8 cellular contexts compared by ENCODE assay signal in the genomic region with DNA sequence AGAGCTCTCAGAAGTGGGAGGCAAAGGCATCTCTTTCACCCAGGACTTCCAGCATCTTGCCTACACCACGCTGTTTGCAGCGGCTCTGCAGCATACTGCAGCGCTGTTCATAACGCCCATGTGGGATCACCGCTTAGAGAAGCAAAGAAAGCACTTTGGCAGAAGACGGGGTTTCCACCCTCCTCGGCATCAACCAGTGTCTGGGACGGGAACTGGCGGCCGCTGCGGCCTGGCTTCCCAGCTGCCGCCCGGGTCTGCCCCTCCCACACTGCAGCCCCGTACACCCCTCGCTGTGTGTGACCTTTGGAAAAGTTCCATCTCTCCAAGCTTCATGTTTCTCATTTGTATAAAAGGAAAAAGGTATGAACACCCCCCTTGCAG. TPM values are rescaled to one million over a fixed set of nuclear protein-coding genes. Genes with fewer than 3 reads are reported as not detected.
DNase-seq lines count a peak whose midpoint lies in the region; ATAC-seq and TF ChIP-seq lines count a peak whose summit lies in the region.

No MANE protein-coding gene starts in this region.

- H3K9me3 Mint-ChIP-seq in activated CD8-positive, alpha-beta T cell treated with anti-CD3 and anti-CD28 coated beads, Interleukin-2, amount 10 ng/mL, durations not matched to agents 7 days and 5 days (ENCODE audit: insufficient read depth): no peaks in the 10 kb centered on the region

- H3K27ac Mint-ChIP-seq in activated CD8-positive, alpha-beta T cell treated with anti-CD3 and anti-CD28 coated beads, Interleukin-2, amount 10 ng/mL, durations not matched to agents 7 days and 5 days: peak overlapping the region; percentile 86

- CTCF ChIA-PET in activated CD8-positive, alpha-beta T cell treated with anti-CD3 and anti-CD28 coated beads, Interleukin-2, amount 10 ng/mL, durations not matched to agents 7 days and 5 days (lab: Charles Lee): interaction anchor here (0.7 to 2.2 kb wide), 5 partner anchors 14 to 694 kb away, joined by 3 to 5 read pairs (median 4); a partner anchor contains a TSS

- H2AFZ ChIP-seq in MM.1S (ENCODE audit: low read length): peak overlapping the region; percentile 67
- peak overlapping the region; percentile 91 for H2AFZ ChIP-seq in mesenchymal stem cell (ENCODE audit: low read depth, low read length)

- TF ChIP-seq CTCF in MM.1S (IDR thresholded peaks at IDR 0.05; ENCODE audit: low read length) (no peak), GM13976 (IDR thresholded peaks at IDR 0.05; ENCODE audit: borderline replicate concordance, control extremely low read depth, extremely low read depth, insufficient read depth, missing control alignments) (no peak)

- H3K4me3 Mint-ChIP-seq in activated CD8-positive, alpha-beta T cell treated with anti-CD3 and anti-CD28 coated beads, Interleukin-2, amount 10 ng/mL, durations not matched to agents 7 days and 5 days: peak overlapping the region; percentile 81

- no peak overlapping the region for H4K91ac ChIP-seq in mesenchymal stem cell (ENCODE audit: low read length)

- H3K4me1 ChIP-seq in MM.1S (ENCODE audit: low read length) (peaks cover 7% of the 10 kb centered on the region), mesenchymal stem cell (ENCODE audit: control insufficient read depth, insufficient read depth, low read depth, low read length) (peaks cover 14% of the 10 kb centered on the region), subcutaneous abdominal adipose tissue (ENCODE audit: control insufficient read depth in 5 of 5, insufficient read depth in 5 of 5, low read length in 5 of 5) (peaks cover 7 to 42% (median 28%) of the 10 kb centered on the region in 5 donors)

- peaks cover 6% of the 10 kb centered on the region for H3K79me1 ChIP-seq in mesenchymal stem cell (replicated peaks; ENCODE audit: low read length, poor library complexity, severe bottlenecking)

- DNase-seq in NCI-H82 (lab: John Stamatoyannopoulos, UW): peak; percentile 35
- DNase-seq in NCI-H82 treated with DMSO at 0.1 percent for 48 hours (lab: John Stamatoyannopoulos, UW; ENCODE audit: unreplicated experiment): no peak
- no peak for DNase-seq in MM.1S
- DNase-seq in activated CD8-positive, alpha-beta T cell treated with anti-CD3 and anti-CD28 coated beads, Interleukin-2, amount 10 ng/mL, durations not matched to agents 7 days and 5 days: peak; percentile 48
- DNase-seq in epidermal melanocyte (ENCODE audit: insufficient read length, low spot score): peak; percentile 48
- DNase-seq in mesenchymal stem cell: peak; percentile 38
- DNase-seq in GM13976 (ENCODE audit: low spot score): no peak

- H3K9ac ChIP-seq in MM.1S (ENCODE audit: low read length): peak overlapping the region; percentile 88; the same call in 1 of the 2 replicates
- H3K9ac ChIP-seq in mesenchymal stem cell (ENCODE audit: low read length): peak overlapping the region; percentile 96
- H3K9ac ChIP-seq in subcutaneous abdominal adipose tissue (ENCODE audit: low read length in 5 of 5): peak overlapping the region; percentile 63 to 92 (median 82)

- H3K79me2 ChIP-seq in MM.1S (ENCODE audit: low read length): peaks cover 35% of the 10 kb centered on the region

- H3K4me2 ChIP-seq in MM.1S (ENCODE audit: low read depth, low read length) (peak overlapping the region; percentile 89), mesenchymal stem cell (ENCODE audit: low read length, poor library complexity, severe bottlenecking) (peak overlapping the region; percentile 80)

- POLR2A ChIA-PET in activated CD8-positive, alpha-beta T cell treated with anti-CD3 and anti-CD28 coated beads, Interleukin-2, amount 10 ng/mL, durations not matched to agents 7 days and 5 days (lab: Charles Lee): interaction anchor here (0.6 to 4.9 kb wide), 7 partner anchors 12 to 687 kb away, joined by 3 to 52 read pairs (median 5); a partner anchor contains a TSS

- H3K4me3 ChIP-seq in MM.1S (ENCODE audit: low read length): peak overlapping the region; percentile 79
- H3K4me3 ChIP-seq in mesenchymal stem cell (ENCODE audit: insufficient read depth in 1 of 2, low read depth in 1 of 2, low read length in 2 of 2): peak overlapping the region; percentile 11 to 88
- peak overlapping the region; percentile 73 to 90 (median 85) for H3K4me3 ChIP-seq in subcutaneous abdominal adipose tissue (ENCODE audit: low read depth in 1 of 5, low read length in 5 of 5)

- H3K27ac ChIP-seq in MM.1S (ENCODE audit: low read length): peak overlapping the region; percentile 44; the same call in 1 of the 2 replicates
- H3K27ac ChIP-seq in mesenchymal stem cell (ENCODE audit: low read length, poor library complexity, severe bottlenecking): peak overlapping the region; percentile 30
- peak overlapping the region; percentile 78 for H3K27ac ChIP-seq in subcutaneous abdominal adipose tissue (ENCODE audit: low read depth, low read length)

- H2BK12ac ChIP-seq in mesenchymal stem cell (ENCODE audit: low read length in 2 of 2): no peak overlapping the region

- peaks cover 49% of the 10 kb centered on the region for H3K4me1 Mint-ChIP-seq in activated CD8-positive, alpha-beta T cell treated with anti-CD3 and anti-CD28 coated beads, Interleukin-2, amount 10 ng/mL, durations not matched to agents 7 days and 5 days (ENCODE audit: low read depth)

- in situ Hi-C loops in GM13976 (cut with MboI; ENCODE audit: low sequenced_read_pairs, unreplicated experiment): no loop called here

- peak overlapping the region; percentile 20 for H4K8ac ChIP-seq in mesenchymal stem cell (ENCODE audit: low read length)

- no peak overlapping the region for H2AK5ac ChIP-seq in mesenchymal stem cell (ENCODE audit: low read length, severe bottlenecking)

- H3K4ac ChIP-seq in mesenchymal stem cell (ENCODE audit: low read depth in 1 of 2, low read length in 2 of 2): peak overlapping the region in 1 of 2 experiments; percentile 3

- no peak overlapping the region for H3K23ac ChIP-seq in mesenchymal stem cell (ENCODE audit: low read length in 2 of 2)

- no peak overlapping the region for H2BK120ac ChIP-seq in mesenchymal stem cell (ENCODE audit: low read depth, low read length)

- no peaks in the 10 kb centered on the region for H3K9me3 ChIP-seq in MM.1S (replicated peaks; ENCODE audit: insufficient read depth, low read length)
- H3K9me3 ChIP-seq in mesenchymal stem cell (ENCODE audit: control insufficient read depth, low read length): no peaks in the 10 kb centered on the region
- H3K9me3 ChIP-seq in subcutaneous abdominal adipose tissue (ENCODE audit: control insufficient read depth in 5 of 5, low read length in 5 of 5): no peaks in the 10 kb centered on the region

- H2BK5ac ChIP-seq in mesenchymal stem cell (ENCODE audit: low read depth, low read length, poor library complexity, severe bottlenecking): no peak overlapping the region

- H3K14ac ChIP-seq in mesenchymal stem cell (ENCODE audit: low read length in 2 of 2): peak overlapping the region in 1 of 2 experiments; percentile 6

- H3K18ac ChIP-seq in mesenchymal stem cell (ENCODE audit: low read depth in 1 of 2, low read length in 2 of 2): no peak overlapping the region

- 24% methylated on average over 11 of the region's 15 CpGs for WGBS in mesenchymal stem cell

- peaks cover 20% of the 10 kb centered on the region for H3F3A ChIP-seq in MM.1S (ENCODE audit: insufficient read depth, low read length)

- peaks cover 26% of the 10 kb centered on the region for H3K36me3 Mint-ChIP-seq in activated CD8-positive, alpha-beta T cell treated with anti-CD3 and anti-CD28 coated beads, Interleukin-2, amount 10 ng/mL, durations not matched to agents 7 days and 5 days (ENCODE audit: low read depth)

- H3K27me3 Mint-ChIP-seq in activated CD8-positive, alpha-beta T cell treated with anti-CD3 and anti-CD28 coated beads, Interleukin-2, amount 10 ng/mL, durations not matched to agents 7 days and 5 days (ENCODE audit: low read depth): no peaks in the 10 kb centered on the region

- no peaks in the 10 kb centered on the region for H3K36me3 ChIP-seq in MM.1S (replicated peaks; ENCODE audit: insufficient read depth, low read length)
- peaks cover 5 to 24% of the 10 kb centered on the region in 2 experiments for H3K36me3 ChIP-seq in mesenchymal stem cell (ENCODE audit: control insufficient read depth in 1 of 2, insufficient read depth in 2 of 2, low read depth in 1 of 2, low read length in 2 of 2)
- H3K36me3 ChIP-seq in subcutaneous abdominal adipose tissue (ENCODE audit: control insufficient read depth in 5 of 5, insufficient read depth in 5 of 5, low read length in 5 of 5): peaks cover 0 to 13% (median 9%) of the 10 kb centered on the region in 5 donors

- ATAC-seq in activated CD8-positive, alpha-beta T cell treated with anti-CD3 and anti-CD28 coated beads, Interleukin-2, amount 10 ng/mL, durations not matched to agents 7 days and 5 days: peak; percentile 34

- H3K27me3 ChIP-seq in MM.1S (replicated peaks; ENCODE audit: insufficient read depth, low read length): no peaks in the 10 kb centered on the region
- H3K27me3 ChIP-seq in mesenchymal stem cell (ENCODE audit: control insufficient read depth in 1 of 2, insufficient read depth in 1 of 2, low read length in 2 of 2): no peaks in the 10 kb centered on the region
- H3K27me3 ChIP-seq in subcutaneous abdominal adipose tissue (ENCODE audit: control insufficient read depth in 5 of 5, insufficient read depth in 4 of 5, low read length in 5 of 5): no peaks in the 10 kb centered on the region

- H4K20me1 ChIP-seq in MM.1S (ENCODE audit: insufficient read depth, low read length): no peaks in the 10 kb centered on the region

- H3K9me2 ChIP-seq in MM.1S (replicated peaks; ENCODE audit: insufficient read depth, low read length): no peaks in the 10 kb centered on the region

- no peak overlapping the region for H2BK15ac ChIP-seq in mesenchymal stem cell (ENCODE audit: low read depth, poor library complexity, severe bottlenecking)

RNA-seq across cellular contexts. Expression of a gene that starts 0.5 kb away (rescaled TPM):
- 10 to 100 TPM; 15.3 to 15.4 TPM for total RNA-seq in activated CD8-positive, alpha-beta T cell treated with anti-CD3 and anti-CD28 coated beads, Interleukin-2, amount 10 ng/mL, durations not matched to agents 7 days and 5 days
- polyA plus RNA-seq in mesenchymal stem cell (2013, experiment 1 of 2): 8.4 TPM
- 7.2 TPM for polyA plus RNA-seq in mesenchymal stem cell (2013, experiment 2 of 2)

RNA-seq across cellular contexts. Expression of a gene that starts 13.4 kb away (rescaled TPM):
- 10 to 100 TPM; 46.5 to 50.4 TPM for total RNA-seq in activated CD8-positive, alpha-beta T cell treated with anti-CD3 and anti-CD28 coated beads, Interleukin-2, amount 10 ng/mL, durations not matched to agents 7 days and 5 days
- polyA plus RNA-seq in mesenchymal stem cell (2013, experiment 1 of 2): 8.0 TPM
- 7.7 TPM for polyA plus RNA-seq in mesenchymal stem cell (2013, experiment 2 of 2)

RNA-seq across cellular contexts. Expression of a gene that starts 13.7 kb away (rescaled TPM):
- total RNA-seq in activated CD8-positive, alpha-beta T cell treated with anti-CD3 and anti-CD28 coated beads, Interleukin-2, amount 10 ng/mL, durations not matched to agents 7 days and 5 days: 100 to 1,000 TPM in 1 of 2 experiments, 10 to 100 TPM in 1; 99.0 to 103 TPM
- 68.9 TPM for polyA plus RNA-seq in mesenchymal stem cell (2013, experiment 1 of 2)
- polyA plus RNA-seq in mesenchymal stem cell (2013, experiment 2 of 2): 68.3 TPM

RNA-seq across cellular contexts. Expression of a gene that starts 21.5 kb away (rescaled TPM):
- 10 to 100 TPM; 21.8 to 22.5 TPM for total RNA-seq in activated CD8-positive, alpha-beta T cell treated with anti-CD3 and anti-CD28 coated beads, Interleukin-2, amount 10 ng/mL, durations not matched to agents 7 days and 5 days
- polyA plus RNA-seq in mesenchymal stem cell (2013, experiment 1 of 2): 13.0 TPM
- 12.5 TPM for polyA plus RNA-seq in mesenchymal stem cell (2013, experiment 2 of 2)

Comparison
In these comparisons a context has a peak if more than half of its experiments do, and no peak if none do; other contexts are left out.
1. DNase-seq: peak in NCI-H82 (single experiment), activated CD8-positive, alpha-beta T cell treated with anti-CD3 and anti-CD28 coated beads, Interleukin-2, amount 10 ng/mL, durations not matched to agents 7 days and 5 days (single experiment), epidermal melanocyte (single experiment) and mesenchymal stem cell (single experiment); none in NCI-H82 treated with DMSO at 0.1 percent for 48 hours (single experiment), MM.1S (single experiment) and GM13976 (single experiment).
2. Peak in every context shown above with its lines, with median percentiles within 50 percentile points of each other: H3K27ac ChIP-seq, H3K4me3 ChIP-seq and H3K9ac ChIP-seq.